ENCODE assay signal across 10 cellular contexts in the genomic region with DNA sequence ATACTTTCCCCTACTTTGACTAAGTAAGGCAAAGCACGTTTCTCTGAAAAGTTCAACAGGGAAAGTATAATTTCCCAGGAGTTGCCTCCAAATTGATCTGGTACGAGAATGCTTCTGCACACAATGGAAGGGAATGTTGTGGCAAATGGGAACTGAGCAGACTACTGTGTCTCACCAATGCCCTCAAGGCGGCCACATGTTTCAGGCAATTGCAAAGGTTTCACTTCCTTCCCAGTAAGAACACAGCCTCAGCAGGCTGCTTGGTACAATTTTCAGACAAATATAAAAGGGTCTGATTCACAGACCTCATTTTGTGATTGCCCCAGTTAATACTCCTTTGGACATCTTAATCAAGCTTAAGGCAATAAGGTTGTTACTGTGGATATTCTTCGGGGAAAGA.
DNase-seq lines count a peak whose midpoint lies in the region; ATAC-seq, FAIRE-seq and TF ChIP-seq lines count a peak whose summit lies in the region.
"Had no signal": no experiment of that assay in that cellular context is flagged by ENCODE, and none has a peak within 500 bp of the region (broad histone marks: within the 10 kb centered on the region; RNA-seq: fewer than 3 reads in every experiment).

No MANE protein-coding gene starts in this region.

- CTCF ChIA-PET in Caco-2 (lab: Charles Lee): no interaction called here

- TF ChIP-seq POLR2A in GM12891 (IDR thresholded peaks at IDR 0.05; ENCODE audit: low read depth, low read length) (no peak), gastrocnemius medialis (IDR thresholded peaks at IDR 0.05) (no peak)

- ATAC-seq in GM21390 (IDR thresholded peaks at IDR 0.05; ENCODE audit: unreplicated experiment) (peak; percentile 89), HG03442 (IDR thresholded peaks at IDR 0.05; ENCODE audit: unreplicated experiment) (peak; percentile 91), gastrocnemius medialis (no peak)

- no TSS peak for BruUV-seq in Caco-2 (replicated peaks; lab: Mats Ljungman, UMichigan)

- in situ Hi-C loops in gastrocnemius medialis (cut with MboI; ENCODE audit: low sequenced_read_pairs in 4 of 4): loop anchor here in 1 of 4 donors (25.0 kb wide), 1 partner anchor 487 kb away; no protein-coding TSS in a partner anchor

- H3K27me3 ChIP-seq in gastrocnemius medialis (no peaks in the 10 kb centered on the region), Caco-2 (replicated peaks; ENCODE audit: control insufficient read depth, insufficient read depth, low read length) (no peaks in the 10 kb centered on the region)

- no peak overlapping the region for H3K4me3 Mint-ChIP-seq in Caco-2 (ENCODE audit: unreplicated experiment)
- H3K4me3 Mint-ChIP-seq: nephron; T-helper 1 cell treated with Interleukin-12 subunit alpha and Interleukin-12 subunit beta and Interleukin-4 antibody, amounts not matched to agents 30 μg/mL and 1 μg/mL, for 36 hours had no signal

- H3K36me3 Mint-ChIP-seq in Caco-2 (ENCODE audit: insufficient read depth, unreplicated experiment): no peaks in the 10 kb centered on the region

- H3K9me3 ChIP-seq in gastrocnemius medialis (no peaks in the 10 kb centered on the region), Caco-2 (no peaks in the 10 kb centered on the region)

- H3K27ac Mint-ChIP-seq in Caco-2 (ENCODE audit: unreplicated experiment): no peak overlapping the region
- H3K27ac Mint-ChIP-seq: nephron; T-helper 1 cell treated with Interleukin-12 subunit alpha and Interleukin-12 subunit beta and Interleukin-4 antibody, amounts not matched to agents 30 μg/mL and 1 μg/mL, for 36 hours had no signal

- POLR2A ChIA-PET in Caco-2 (lab: Charles Lee): no interaction called here

- H3K27ac ChIP-seq in gastrocnemius medialis: no peak overlapping the region

- no peak overlapping the region for H3K4me3 ChIP-seq in gastrocnemius medialis
- no peak overlapping the region for H3K4me3 ChIP-seq in Caco-2 (ENCODE audit: low read depth, low read length)

- no peaks in the 10 kb centered on the region for H3K36me3 ChIP-seq in gastrocnemius medialis
- H3K36me3 ChIP-seq in Caco-2 (ENCODE audit: control insufficient read depth, insufficient read depth, low read length): no peaks in the 10 kb centered on the region

- peak; percentile 91 for FAIRE-seq in GM12891 (lab: Jason Lieb, UNC)

- DNase-seq in GM12891 (ENCODE audit: insufficient read length, low spot score) (peak; percentile 21), epidermal melanocyte (ENCODE audit: insufficient read length, low spot score) (peak; percentile 64), kidney glomerular epithelial cell (lab: John Stamatoyannopoulos, UW) (no peak), gastrocnemius medialis (no peak), NCI-H748 (lab: John Stamatoyannopoulos, UW; ENCODE audit: unreplicated experiment) (no peak), Caco-2 (no peak)

- no peaks in the 10 kb centered on the region for H3K9me3 Mint-ChIP-seq in Caco-2 (ENCODE audit: unreplicated experiment)
- H3K9me3 Mint-ChIP-seq: nephron; T-helper 1 cell treated with Interleukin-12 subunit alpha and Interleukin-12 subunit beta and Interleukin-4 antibody, amounts not matched to agents 30 μg/mL and 1 μg/mL, for 36 hours had no signal

- H3K4me1 ChIP-seq in gastrocnemius medialis (no peaks in the 10 kb centered on the region), Caco-2 (no peaks in the 10 kb centered on the region)

- TF ChIP-seq CTCF in gastrocnemius medialis (IDR thresholded peaks at IDR 0.05 in 4 of 5, conservative IDR thresholded peaks at IDR 0.05 in 1 of 5) (no peak), Caco-2 (IDR thresholded peaks at IDR 0.05; ENCODE audit: insufficient read depth in 1 of 2, low read depth in 1 of 2, low read length in 1 of 2, severe bottlenecking in 1 of 2, unreplicated experiment in 1 of 2) (no peak)

- peaks cover 6% of the 10 kb centered on the region for H3K27me3 Mint-ChIP-seq in Caco-2 (ENCODE audit: insufficient read depth, unreplicated experiment)

- no peaks in the 10 kb centered on the region for H3K4me1 Mint-ChIP-seq in Caco-2 (ENCODE audit: low read depth, unreplicated experiment)
- H3K4me1 Mint-ChIP-seq: nephron had no signal

- intact Hi-C loops in gastrocnemius medialis (cut with DNase I; ENCODE audit: low total_unique reads) (no loop called here), Caco-2 (cut with micrococcal nuclease; ENCODE audit: unreplicated experiment) (no loop called here)

TF ChIP-seq in GM12891, 5 proteins besides CTCF, POLR2A, EP300 and RAD21:
- TF ChIP-seq SPI1 (IDR thresholded peaks at IDR 0.05; ENCODE audit: low read depth, low read length): peak; percentile 99
- TF ChIP-seq TAF1 (IDR thresholded peaks at IDR 0.05; ENCODE audit: low read depth, low read length): no peak

Comparison
In these comparisons a context has a peak if more than half of its experiments do, and no peak if none do; other contexts are left out.
1. DNase-seq: peak in GM12891 (single experiment) and epidermal melanocyte (single experiment); none in kidney glomerular epithelial cell (single experiment), gastrocnemius medialis (0 of 2), NCI-H748 (single experiment) and Caco-2 (0 of 2).
2. ATAC-seq: peak in GM21390 (single experiment) and HG03442 (single experiment); none in gastrocnemius medialis (0 of 2).